8 cellular contexts compared by ENCODE assay signal in the genomic region with DNA sequence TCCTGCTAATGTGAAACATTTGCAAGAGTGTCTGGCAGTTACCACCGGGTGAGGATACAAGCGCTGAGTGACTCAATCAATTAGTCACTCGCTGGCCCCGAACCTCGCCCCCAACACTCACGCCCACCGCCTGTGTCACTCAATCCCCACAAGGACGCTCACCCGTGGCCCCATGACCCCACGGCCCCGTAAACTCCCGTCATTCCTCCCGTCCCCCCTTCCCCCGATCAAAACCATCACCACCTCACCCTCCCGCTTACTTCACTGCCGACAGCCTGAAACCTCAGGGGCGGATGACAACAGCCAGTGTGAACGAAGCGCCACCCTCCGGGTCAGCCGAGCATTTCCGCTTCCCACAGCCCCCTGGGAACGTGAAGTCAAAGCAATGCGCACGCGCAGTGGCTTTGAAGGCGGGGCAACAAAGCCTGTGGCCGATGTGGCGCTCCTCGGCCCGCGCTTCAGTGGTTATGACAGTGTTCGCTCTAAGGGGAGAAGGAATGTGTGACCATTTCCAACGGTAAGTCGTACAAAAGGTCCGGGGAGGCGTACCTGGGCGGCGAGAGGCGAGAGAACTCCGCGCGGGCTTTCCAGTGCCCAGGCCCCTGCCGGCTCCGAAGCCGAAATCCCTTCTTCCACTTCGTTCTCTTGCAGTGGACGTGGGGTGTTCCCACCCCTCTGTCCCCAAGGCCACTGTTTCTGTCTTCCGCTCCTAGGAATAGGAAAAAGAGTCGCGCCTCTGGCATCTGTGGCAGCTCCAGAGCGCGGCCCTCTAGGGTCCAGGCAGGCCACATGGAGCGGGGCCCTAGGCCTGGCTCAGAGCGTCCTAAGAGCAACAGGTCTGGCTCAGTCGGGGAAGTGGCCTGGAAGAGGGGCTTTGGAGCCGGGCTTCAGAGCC. TPM values are rescaled to one million over a fixed set of nuclear protein-coding genes. Genes with fewer than 3 reads are reported as not detected.
DNase-seq lines count a peak whose midpoint lies in the region; ATAC-seq and TF ChIP-seq lines count a peak whose summit lies in the region.

Gene ZNF674, minus strand, starts transcription at position 311 of the 895 bp plus-strand sequence. CDS start 3,334 bp downstream, outside the sequence.

- H3K27ac ChIP-seq in ascending aorta = peak within 1 kb of the TSS; percentile 75 to 86
- peak within 1 kb of the TSS; percentile 94 for H3K27ac ChIP-seq in hepatocyte

- H3K9me3 ChIP-seq in T-helper 17 cell (ENCODE audit: control insufficient read depth, low read length, poor library complexity, severe bottlenecking) (no peaks in the 10 kb centered on the region), ascending aorta (no peaks in the 10 kb centered on the region), hepatocyte (ENCODE audit: low read depth) (no peaks in the 10 kb centered on the region)

- H4K20me1 ChIP-seq in hepatocyte (ENCODE audit: insufficient read depth, poor library complexity, severe bottlenecking) = no peaks in the 10 kb centered on the region

- peaks cover 6% of the 10 kb centered on the region for H3K4me1 Mint-ChIP-seq in T-helper 17 cell

- H3K9me2 ChIP-seq in hepatocyte (replicated peaks; ENCODE audit: insufficient read depth) = no peaks in the 10 kb centered on the region

- H3K27me3 ChIP-seq in ascending aorta (no peaks in the 10 kb centered on the region), hepatocyte (no peaks in the 10 kb centered on the region)

- intact Hi-C loops in ascending aorta (cut with DNase I) = loop anchor here (2.0 to 10.0 kb wide), 2 partner anchors 37 to 1671 kb away; partner anchors contain the start of gene KDM6A

- H3K27me3 Mint-ChIP-seq in T-helper 17 cell = no peaks in the 10 kb centered on the region

- peak within 1 kb of the TSS; percentile 83 for H3K4me2 ChIP-seq in hepatocyte

- TF ChIP-seq CTCF in ascending aorta (IDR thresholded peaks at IDR 0.05) (peak; percentile 12 to 31 (median 29)), hepatocyte (IDR thresholded peaks at IDR 0.05; ENCODE audit: poor library complexity) (peak; percentile 35)

- DNase-seq in NCI-H146 treated with DMSO at 0.1 percent for 48 hours (lab: John Stamatoyannopoulos, UW; ENCODE audit: unreplicated experiment) (peak; percentile 68), T-helper 17 cell (peak; percentile 87 to 90 (median 88)), ascending aorta (ENCODE audit: low spot score in 2 of 2) (peak; percentile 60 to 94), hepatocyte (ENCODE audit: low spot score) (peak; percentile 94), renal cortical epithelial cell (ENCODE audit: low read depth) (peak; percentile 86), cortex of kidney (lab: John Stamatoyannopoulos, UW) (no peak)

- H3K36me3 Mint-ChIP-seq in T-helper 17 cell (ENCODE audit: low read depth) = peaks cover 2% of the 10 kb centered on the region

- peaks cover 36% of the 10 kb centered on the region for H3K79me2 ChIP-seq in hepatocyte

- H3K36me3 ChIP-seq in ascending aorta = no peaks in the 10 kb centered on the region
- H3K36me3 ChIP-seq in hepatocyte (replicated peaks; ENCODE audit: insufficient read depth, low read depth) = no peaks in the 10 kb centered on the region

- 38% methylated on average over 52 of the region's 57 CpGs for WGBS in hepatocyte (ENCODE audit: low lambda C conversion rate, missing lambda C conversion rate)

- H2AFZ ChIP-seq in hepatocyte = peak within 1 kb of the TSS; percentile 77

- H3K27ac Mint-ChIP-seq in T-helper 17 cell = peak within 1 kb of the TSS; percentile 96

- peak within 1 kb of the TSS; percentile 95 for H3K4me3 Mint-ChIP-seq in T-helper 17 cell

- H3K4me3 ChIP-seq in ascending aorta (peak within 1 kb of the TSS; percentile 56 to 80), hepatocyte (peak within 1 kb of the TSS; percentile 57)

- ATAC-seq in GM18498 (IDR thresholded peaks at IDR 0.05; ENCODE audit: unreplicated experiment) (peak; percentile 91), HG02885 (IDR thresholded peaks at IDR 0.05; ENCODE audit: poor library complexity, unreplicated experiment) (peak; percentile 85), T-helper 17 cell (peak; percentile 96)

- H3K4me1 ChIP-seq in ascending aorta (peaks cover 0 to 9% of the 10 kb centered on the region in 2 donors), hepatocyte (ENCODE audit: insufficient read depth) (peaks cover 4% of the 10 kb centered on the region)

RNA-seq across cellular contexts. Expression of gene ZNF674, which starts in this region (rescaled TPM):
- total RNA-seq in T-helper 17 cell = 1 to 10 TPM; 1.6 to 3.9 TPM
- total RNA-seq in ascending aorta = 2.3 TPM
- 3.3 and 4.8 TPM in 2 replicates for total RNA-seq in hepatocyte
- polyA plus RNA-seq in hepatocyte = 2.2 and 2.5 TPM in 2 replicates
- 2.8 and 5.4 TPM in 2 replicates for total RNA-seq in renal cortical epithelial cell
